9 cellular contexts compared by ENCODE assay signal in genomic region chr6:163420315-163420667, GRCh38. TPM values are rescaled to one million over a fixed set of nuclear protein-coding genes. Genes with fewer than 3 reads are reported as not detected.
A peak's percentile ranks its signal among the peaks of the same experiment; 100 is the strongest.
DNase-seq lines count a peak whose midpoint lies in the region; ATAC-seq and TF ChIP-seq lines count a peak whose summit lies in the region.
"Had no signal": no experiment of that assay in that cellular context is flagged by ENCODE, and none has a peak within 500 bp of the region (broad histone marks: within the 10 kb centered on the region; RNA-seq: fewer than 3 reads in every experiment).

No MANE protein-coding gene starts in this region.

- 8 to 14% methylated on average over 1 of the region's 1 CpG for WGBS in heart right ventricle, 2 donors

- H3K79me2 ChIP-seq in OCI-LY7 (ENCODE audit: insufficient read depth, low read depth, low read length), result peaks cover 63% of the 10 kb centered on the region

- no peak for DNase-seq in AG10803 (ENCODE audit: low read depth)
- peak; percentile 40 for DNase-seq in adipocyte (ENCODE audit: low read depth)
- no peak for DNase-seq in heart right ventricle
- DNase-seq in progenitor cell of endocrine pancreas (ENCODE audit: low spot score, unreplicated experiment), result no peak
- no peak for DNase-seq in stimulated activated CD4-positive, alpha-beta T cell treated with anti-CD3 and anti-CD28 coated beads, Interleukin-2, amount 100 ng/mL, for 48 hours
- DNase-seq in KG1 (lab: John Stamatoyannopoulos, UW), result no peak
- no peak for DNase-seq in OCI-LY7 (ENCODE audit: low spot score)
- DNase-seq in mesothelial cell of epicardium (ENCODE audit: low spot score in 2 of 2, unreplicated experiment in 2 of 2), result no peak
- DNase-seq: BE2C had no signal

- peak overlapping the region; percentile 51 for H3K4me3 ChIP-seq in AG10803 (ENCODE audit: low read length)
- peak overlapping the region; percentile 95 for H3K4me3 ChIP-seq in adipocyte (ENCODE audit: low read length)
- H3K4me3 ChIP-seq in heart right ventricle, result peak overlapping the region; percentile 2 to 93 (median 87)
- H3K4me3 ChIP-seq in OCI-LY7 (ENCODE audit: low read depth, low read length, poor library complexity, severe bottlenecking), result no peak overlapping the region

- H3K27ac ChIP-seq in heart right ventricle, result peak overlapping the region; percentile 2 to 100 (median 99)
- no peak overlapping the region for H3K27ac ChIP-seq in OCI-LY7 (ENCODE audit: low read depth, low read length, poor library complexity, severe bottlenecking)

- H3K9ac ChIP-seq in adipocyte (ENCODE audit: low read length), result peak overlapping the region; percentile 99

- TF ChIP-seq CTCF in AG10803 (conservative IDR thresholded peaks at IDR 0.05; ENCODE audit: low read length), result no peak
- no peak for TF ChIP-seq CTCF in heart right ventricle (IDR thresholded peaks at IDR 0.05)
- no peak for TF ChIP-seq CTCF in progenitor cell of endocrine pancreas (IDR thresholded peaks at IDR 0.05; ENCODE audit: unreplicated experiment)
- no peak for TF ChIP-seq CTCF in OCI-LY7 (conservative IDR thresholded peaks at IDR 0.05; ENCODE audit: low read length)
- no peak for TF ChIP-seq CTCF in mesothelial cell of epicardium (IDR thresholded peaks at IDR 0.05; ENCODE audit: unreplicated experiment)

- intact Hi-C loops in heart right ventricle (cut with DNase I), result loop anchor here in 8 of 10 donors (5.0 to 10.0 kb wide), 13 partner anchors 135 to 1505 kb away; no protein-coding TSS in a partner anchor
- intact Hi-C loops in OCI-LY7 (cut with micrococcal nuclease; ENCODE audit: unreplicated experiment), result no loop called here

- H3K36me3 ChIP-seq in adipocyte (ENCODE audit: control insufficient read depth, insufficient read depth, low read length, severe bottlenecking) (peaks cover 8% of the 10 kb centered on the region), heart right ventricle (peaks cover 0 to 5% (median 0%) of the 10 kb centered on the region in 9 donors), OCI-LY7 (ENCODE audit: insufficient read depth, low read length) (no peaks in the 10 kb centered on the region)
- H3K36me3 ChIP-seq: BE2C had no signal

- CTCF ChIA-PET in OCI-LY7 (lab: Charles Lee; ENCODE audit: unreplicated experiment), result no interaction called here

- H3K27me3 Mint-ChIP-seq in progenitor cell of endocrine pancreas (no peaks in the 10 kb centered on the region), mesothelial cell of epicardium (ENCODE audit: low read depth) (no peaks in the 10 kb centered on the region)

- H3K9me3 Mint-ChIP-seq in progenitor cell of endocrine pancreas (ENCODE audit: low read depth) (no peaks in the 10 kb centered on the region), mesothelial cell of epicardium (no peaks in the 10 kb centered on the region)

- H3K9me2 ChIP-seq in OCI-LY7 (ENCODE audit: insufficient read depth, low read length), result no peaks in the 10 kb centered on the region

- H3K4me1 Mint-ChIP-seq in progenitor cell of endocrine pancreas (ENCODE audit: low read depth) (peaks cover 40% of the 10 kb centered on the region), mesothelial cell of epicardium (peaks cover 38% of the 10 kb centered on the region)

- peaks cover 53% of the 10 kb centered on the region for H3K4me1 ChIP-seq in adipocyte (ENCODE audit: control insufficient read depth, insufficient read depth, low read length)
- H3K4me1 ChIP-seq in heart right ventricle, result peaks cover 5 to 84% (median 59%) of the 10 kb centered on the region in 9 donors
- H3K4me1 ChIP-seq in OCI-LY7 (ENCODE audit: insufficient read depth, low read length, poor library complexity, severe bottlenecking), result peaks cover 11% of the 10 kb centered on the region
- H3K4me1 ChIP-seq: BE2C had no signal

- no peak overlapping the region for H2AFZ ChIP-seq in OCI-LY7 (ENCODE audit: low read length)

- H4K20me1 ChIP-seq in OCI-LY7 (ENCODE audit: insufficient read depth, low read length), result peaks cover 39% of the 10 kb centered on the region

- H3K27me3 ChIP-seq in adipocyte (replicated peaks; ENCODE audit: control insufficient read depth, insufficient read depth, low read length), result no peaks in the 10 kb centered on the region
- no peaks in the 10 kb centered on the region for H3K27me3 ChIP-seq in heart right ventricle
- H3K27me3 ChIP-seq: BE2C had no signal

- POLR2A ChIA-PET in OCI-LY7 (lab: Charles Lee), result interaction anchor here (0.6 to 0.7 kb wide), 2 partner anchors 426 to 662 kb away, joined by 3 to 5 read pairs; no protein-coding TSS in a partner anchor

- H3K27ac Mint-ChIP-seq in progenitor cell of endocrine pancreas (peak overlapping the region; percentile 27), mesothelial cell of epicardium (no peak overlapping the region)

- H3K36me3 Mint-ChIP-seq in progenitor cell of endocrine pancreas (ENCODE audit: insufficient read depth) (no peaks in the 10 kb centered on the region), mesothelial cell of epicardium (no peaks in the 10 kb centered on the region)

- H3K9me3 ChIP-seq in adipocyte (ENCODE audit: control insufficient read depth, low read length), result no peaks in the 10 kb centered on the region
- no peaks in the 10 kb centered on the region for H3K9me3 ChIP-seq in heart right ventricle
- H3K9me3 ChIP-seq in OCI-LY7 (ENCODE audit: low read length), result no peaks in the 10 kb centered on the region
- H3K9me3 ChIP-seq: BE2C had no signal

- no peak overlapping the region for H3K4me3 Mint-ChIP-seq in progenitor cell of endocrine pancreas (ENCODE audit: low read depth)
- H3K4me3 Mint-ChIP-seq in mesothelial cell of epicardium, result no peak overlapping the region

- H3K4me2 ChIP-seq in OCI-LY7 (ENCODE audit: low read length), result no peak overlapping the region

- no TSS peak for BruUV-seq in OCI-LY7 (replicated peaks; lab: Mats Ljungman, UMichigan)

- peak in 3 of 8 donors; percentile 33 to 52 (median 49) for ATAC-seq in heart right ventricle

RNA-seq across cellular contexts. Expression of gene QKI, which starts 5.8 kb away (rescaled TPM):
- total RNA-seq in heart right ventricle (100 to 1,000 TPM; 386 to 551 (median 505) TPM), progenitor cell of endocrine pancreas (88.4 and 97.3 TPM in 2 replicates), OCI-LY7 (2022) (72.7 and 74.5 TPM in 2 replicates), mesothelial cell of epicardium (129 to 138 TPM (median 133 TPM) in 3 replicates)
- polyA plus RNA-seq in heart right ventricle, result 10 to 100 TPM; 74.7 to 86.2 TPM
- total RNA-seq in OCI-LY7 (2014; rRNA removed; shearing (Covaris generic)), result 54.4 and 55.4 TPM in 2 replicates
